In genomic region chr9:98357921-98358535, GRCh38 we compare ENCODE assay signal across 2 cellular contexts.
TF ChIP-seq lines count a peak whose summit lies in the region.

No MANE protein-coding gene starts in this region.

TF ChIP-seq in K562, 482 proteins besides CTCF, POLR2A, EP300 and RAD21 (continued from another document):
- TF ChIP-seq FOXA3 (CRISPR knock-in tag; conservative IDR thresholded peaks at IDR 0.05 in 1 of 2, IDR thresholded peaks at IDR 0.05 in 1 of 2) (no peak), CHAMP1 (IDR thresholded peaks at IDR 0.05) (no peak), NKRF (IDR thresholded peaks at IDR 0.05; ENCODE audit: borderline replicate concordance) (no peak), TCF3 (CRISPR knock-in tag; IDR thresholded peaks at IDR 0.05) (no peak), ETV1 (tag; conservative IDR thresholded peaks at IDR 0.05; ENCODE audit: low read depth) (no peak)

TF ChIP-seq in WTC11, 78 proteins besides CTCF, POLR2A, EP300 and RAD21 (continued from another document):
- TF ChIP-seq ZNF425 (CRISPR knock-in tag; conservative IDR thresholded peaks at IDR 0.05), result no peak
- no peak for TF ChIP-seq JUN (CRISPR knock-in tag; IDR thresholded peaks at IDR 0.05)
- no peak for TF ChIP-seq ZNF532 (CRISPR knock-in tag; IDR thresholded peaks at IDR 0.05; ENCODE audit: borderline replicate concordance)
- no peak for TF ChIP-seq ZNF232 (CRISPR knock-in tag; IDR thresholded peaks at IDR 0.05)
- TF ChIP-seq ZNF281 (CRISPR knock-in tag; IDR thresholded peaks at IDR 0.05), result no peak
- no peak for TF ChIP-seq TP53 (CRISPR knock-in tag; IDR thresholded peaks at IDR 0.05)
- no peak for TF ChIP-seq KAT7 (CRISPR knock-in tag; IDR thresholded peaks at IDR 0.05; ENCODE audit: borderline replicate concordance)
- no peak for TF ChIP-seq OVOL2 (CRISPR knock-in tag; IDR thresholded peaks at IDR 0.05; ENCODE audit: borderline replicate concordance)
- TF ChIP-seq TCF7 (CRISPR knock-in tag; IDR thresholded peaks at IDR 0.05; ENCODE audit: low read depth), result no peak
- TF ChIP-seq ZNF416 (CRISPR knock-in tag; IDR thresholded peaks at IDR 0.05), result no peak
- TF ChIP-seq ZNF317 (CRISPR knock-in tag; IDR thresholded peaks at IDR 0.05; ENCODE audit: borderline replicate concordance, low read depth), result no peak
- no peak for TF ChIP-seq TEAD1 (CRISPR knock-in tag; IDR thresholded peaks at IDR 0.05)
- TF ChIP-seq ZMAT4 (CRISPR knock-in tag; IDR thresholded peaks at IDR 0.05), result no peak
- no peak for TF ChIP-seq ATF2 (CRISPR knock-in tag; IDR thresholded peaks at IDR 0.05; ENCODE audit: borderline replicate concordance, low read depth)
TF ChIP-seq in WTC11: peak in this region for 0.
